Comparison of ENCODE assay signal across 18 cellular contexts in genomic region chr5:1723476-1723875, GRCh38.
A peak's percentile ranks its signal among the peaks of the same experiment; 100 is the strongest.
DNase-seq lines count a peak whose midpoint lies in the region; ATAC-seq and TF ChIP-seq lines count a peak whose summit lies in the region.
"Had no signal": no experiment of that assay in that cellular context is flagged by ENCODE, and none has a peak within 500 bp of the region (broad histone marks: within the 10 kb centered on the region; RNA-seq: fewer than 3 reads in every experiment).

No MANE protein-coding gene starts in this region.

- DNase-seq in natural killer cell treated with Interleukin-12 subunit alpha and Interleukin-12 subunit beta and Interleukin-15 and Interleukin-18, amount 100 ng/mL, for 72 hours (ENCODE audit: low spot score): peak; percentile 48
- DNase-seq in natural killer cell (no peak), ecto neural progenitor cell (ENCODE audit: low spot score) (peak; percentile 29), nephron progenitor cell (peak; percentile 2), hypothalamus (lab: John Stamatoyannopoulos, UW) (no peak), SIG-M5 treated with dmso at 0.1 percent for 504 hours (lab: John Stamatoyannopoulos, UW; ENCODE audit: unreplicated experiment) (no peak), globus pallidus (ENCODE audit: low spot score) (no peak)
- DNase-seq: ACHN, C1 segment of cervical spinal cord, DND-41, IMR-90, NCI-H1417 treated with DMSO at 0.1 percent for 48 hours, NCI-H187 treated with DMSO at 0.1 percent for 48 hours, NCI-H2171, NCI-H526, PC-3, RPMI8226, SIG-M5 had no signal

- H3K36me3 Mint-ChIP-seq in natural killer cell treated with Interleukin-12 subunit alpha and Interleukin-12 subunit beta and Interleukin-15 and Interleukin-18, amount 100 ng/mL, for 72 hours: peaks cover 10% of the 10 kb centered on the region
- peaks cover 10% of the 10 kb centered on the region for H3K36me3 Mint-ChIP-seq in natural killer cell
- no peaks in the 10 kb centered on the region for H3K36me3 Mint-ChIP-seq in nephron progenitor cell (ENCODE audit: low read depth)

- no peak overlapping the region for H3K27ac Mint-ChIP-seq in natural killer cell treated with Interleukin-12 subunit alpha and Interleukin-12 subunit beta and Interleukin-15 and Interleukin-18, amount 100 ng/mL, for 72 hours
- H3K27ac Mint-ChIP-seq in natural killer cell (no peak overlapping the region), nephron progenitor cell (no peak overlapping the region)

- H3K27me3 Mint-ChIP-seq in natural killer cell treated with Interleukin-12 subunit alpha and Interleukin-12 subunit beta and Interleukin-15 and Interleukin-18, amount 100 ng/mL, for 72 hours: peaks cover 15 to 19% of the 10 kb centered on the region in 2 donors
- peaks cover 7 to 23% of the 10 kb centered on the region in 2 donors for H3K27me3 Mint-ChIP-seq in natural killer cell (ENCODE audit: low read depth in 2 of 2)
- peaks cover 25% of the 10 kb centered on the region for H3K27me3 Mint-ChIP-seq in nephron progenitor cell (ENCODE audit: low read depth, poor library complexity)

- H3K9me3 Mint-ChIP-seq in natural killer cell treated with Interleukin-12 subunit alpha and Interleukin-12 subunit beta and Interleukin-15 and Interleukin-18, amount 100 ng/mL, for 72 hours: peaks cover 5% of the 10 kb centered on the region
- H3K9me3 Mint-ChIP-seq in natural killer cell (peaks cover 2 to 7% of the 10 kb centered on the region in 2 donors), nephron progenitor cell (peaks cover 24% of the 10 kb centered on the region)

- intact Hi-C loops in natural killer cell (cut with micrococcal nuclease): no loop called here

- TF ChIP-seq CTCF in natural killer cell (IDR thresholded peaks at IDR 0.05) (no peak), nephron progenitor cell (IDR thresholded peaks at IDR 0.05) (no peak)

- H3K4me1 Mint-ChIP-seq in natural killer cell treated with Interleukin-12 subunit alpha and Interleukin-12 subunit beta and Interleukin-15 and Interleukin-18, amount 100 ng/mL, for 72 hours (ENCODE audit: low read depth in 2 of 2): no peaks in the 10 kb centered on the region
- H3K4me1 Mint-ChIP-seq in natural killer cell (peaks cover 0 to 6% of the 10 kb centered on the region in 2 donors), nephron progenitor cell (peaks cover 26% of the 10 kb centered on the region)

- no peak for ATAC-seq in natural killer cell treated with Interleukin-12 subunit alpha and Interleukin-12 subunit beta and Interleukin-15 and Interleukin-18, amount 100 ng/mL, for 72 hours
- ATAC-seq in natural killer cell: no peak
- ATAC-seq: PC-3 had no signal

- H3K4me3 Mint-ChIP-seq in natural killer cell treated with Interleukin-12 subunit alpha and Interleukin-12 subunit beta and Interleukin-15 and Interleukin-18, amount 100 ng/mL, for 72 hours: no peak overlapping the region
- no peak overlapping the region for H3K4me3 Mint-ChIP-seq in natural killer cell
- no peak overlapping the region for H3K4me3 Mint-ChIP-seq in nephron progenitor cell

Comparison
In these comparisons a context has a peak if more than half of its experiments do, and no peak if none do; other contexts are left out.
1. DNase-seq: peak in natural killer cell treated with Interleukin-12 subunit alpha and Interleukin-12 subunit beta and Interleukin-15 and Interleukin-18, amount 100 ng/mL, for 72 hours (single experiment), ecto neural progenitor cell (single experiment) and nephron progenitor cell (single experiment); none in natural killer cell (single experiment), hypothalamus (0 of 51), SIG-M5 treated with dmso at 0.1 percent for 504 hours (single experiment) and globus pallidus (single experiment).